Comparison of ENCODE assay signal across 18 cellular contexts in genomic region chr2:104889261-104890091, GRCh38. TPM values are rescaled to one million over a fixed set of nuclear protein-coding genes. Genes with fewer than 3 reads are reported as not detected.
A peak's percentile ranks its signal among the peaks of the same experiment; 100 is the strongest.
DNase-seq lines count a peak whose midpoint lies in the region; FAIRE-seq and TF ChIP-seq lines count a peak whose summit lies in the region.
"Had no signal": no experiment of that assay in that cellular context is flagged by ENCODE, and none has a peak within 500 bp of the region (broad histone marks: within the 10 kb centered on the region; RNA-seq: fewer than 3 reads in every experiment).

No MANE protein-coding gene starts in this region.

- TF ChIP-seq EP300 in H1 (IDR thresholded peaks at IDR 0.05; ENCODE audit: borderline replicate concordance in 1 of 2, low read depth in 2 of 2, low read length in 2 of 2), result no peak

- peak; percentile 9 for DNase-seq in NOMO-1 treated with dmso at 0.1 percent for 144 hours (lab: John Stamatoyannopoulos, UW; ENCODE audit: unreplicated experiment)
- no peak for DNase-seq in NOMO-1 treated with DMSO at 0.1 percent for 48 hours (lab: John Stamatoyannopoulos, UW; ENCODE audit: unreplicated experiment)
- peak; percentile 59 for DNase-seq in MV-4-11 (lab: John Stamatoyannopoulos, UW)
- no peak for DNase-seq in H1 (ENCODE audit: low read depth in 1 of 2, low spot score in 2 of 2)
- no peak for DNase-seq in GM19240 (ENCODE audit: insufficient read length, low spot score)
- no peak for DNase-seq in foreskin fibroblast
- DNase-seq in stimulated activated CD4-positive, alpha-beta T cell treated with anti-CD3 and anti-CD28 coated beads, Interleukin-4, amount 100 ng/mL, for 4 hours, result no peak
- DNase-seq: activated CD8-positive, alpha-beta memory T cell treated with anti-CD3 and anti-CD28 coated beads, Interleukin-2, amount 50 U/mL, for 4 hours; erythroblast; GDM1; mesendoderm; NCI-H1048; NCI-H524; ovary; upper lobe of left lung had no signal

- H4K8ac ChIP-seq in H1 (ENCODE audit: extremely low read depth, insufficient read depth, low read length), result no peak overlapping the region

- no peaks in the 10 kb centered on the region for H3K79me1 ChIP-seq in H1 (ENCODE audit: low read depth, low read length)

- TF ChIP-seq POLR2A in H1 (IDR thresholded peaks at IDR 0.05; ENCODE audit: control extremely low read depth in 1 of 2, low read depth in 2 of 2, low read length in 2 of 2), result no peak

- H3K4me1 ChIP-seq in H1 (replicated peaks in 1 of 4; ENCODE audit: control insufficient read depth in 3 of 4, insufficient read depth in 4 of 4, low read length in 3 of 4) (no peaks in the 10 kb centered on the region; a peak in 1 of 7 replicates), thymus (ENCODE audit: control insufficient read depth, insufficient read depth, low read length) (peaks cover 6% of the 10 kb centered on the region)
- H3K4me1 ChIP-seq: upper lobe of left lung had no signal

- WGBS in H1 (ENCODE audit: extremely low coverage in 1 of 2, insufficient coverage in 1 of 2, insufficient read length in 1 of 2, insufficient replicate concordance in 2 of 2, low coverage in 1 of 2, low lambda C conversion rate in 2 of 2, missing lambda C conversion rate in 1 of 2), 2 experiments, result 88% methylated on average over 13 of the region's 13 CpGs; no CpG with 5 or more reads in 1 of the 2 experiments
- WGBS in thymus, result 65% methylated on average over 13 of the region's 13 CpGs

- no peak overlapping the region for H3K4ac ChIP-seq in H1 (replicated peaks; ENCODE audit: insufficient read length, low read depth, low read length)

- no peak overlapping the region for H3K9ac ChIP-seq in H1 (replicated peaks in 1 of 4; ENCODE audit: extremely low read depth in 1 of 4, low read depth in 3 of 4, low read length in 3 of 4)

- no peak overlapping the region for H2BK5ac ChIP-seq in H1 (ENCODE audit: low read depth, low read length)

- no peaks in the 10 kb centered on the region for H3K36me3 ChIP-seq in H1 (ENCODE audit: control insufficient read depth in 2 of 4, insufficient read depth in 4 of 4, low read length in 3 of 4)
- H3K36me3 ChIP-seq in thymus (ENCODE audit: control insufficient read depth, insufficient read depth), result no peaks in the 10 kb centered on the region
- H3K36me3 ChIP-seq: ovary, upper lobe of left lung had no signal

- no peak overlapping the region for H4K5ac ChIP-seq in H1 (ENCODE audit: insufficient read length, low read depth, low read length)

- no peaks in the 10 kb centered on the region for H3K79me2 ChIP-seq in H1 (ENCODE audit: control insufficient read depth in 1 of 2, insufficient read depth in 2 of 2, low read length in 2 of 2)

- CTCF ChIA-PET in H1 (lab: Charles Lee; ENCODE audit: partially characterized antibody), result interaction anchor here (0.8 to 1.2 kb wide), 2 partner anchors 40 to 515 kb away, joined by 3 read pairs; no protein-coding TSS in a partner anchor

- H3K18ac ChIP-seq in H1 (ENCODE audit: extremely low read depth, low read length), result no peak overlapping the region

- no peak for FAIRE-seq in H1 (lab: Jason Lieb, UNC)

- no peak overlapping the region for H2BK20ac ChIP-seq in H1 (ENCODE audit: low read length)

- H3K27me3 ChIP-seq in H1 (replicated peaks in 1 of 4; ENCODE audit: control insufficient read depth in 3 of 4, extremely low read depth in 1 of 4, insufficient read depth in 3 of 4, low read length in 3 of 4) (no peaks in the 10 kb centered on the region), thymus (ENCODE audit: control insufficient read depth, insufficient read depth) (no peaks in the 10 kb centered on the region)
- H3K27me3 ChIP-seq: ovary, upper lobe of left lung had no signal

- no peak overlapping the region for H3K23ac ChIP-seq in H1 (ENCODE audit: insufficient read length)

- H3K27ac ChIP-seq in H1 (ENCODE audit: low read depth, low read length), result no peak overlapping the region
- H3K27ac ChIP-seq in thymus (ENCODE audit: low read depth), result peak overlapping the region; percentile 64
- H3K27ac ChIP-seq: ovary, RWPE1, upper lobe of left lung had no signal

- H2BK120ac ChIP-seq in H1 (replicated peaks; ENCODE audit: low read depth, low read length), result no peak overlapping the region

- POLR2A ChIA-PET in H1 (lab: Charles Lee; ENCODE audit: partially characterized antibody), result no interaction called here

- H3K9me3 ChIP-seq in H1 (ENCODE audit: insufficient read depth in 2 of 2, low read depth in 1 of 2, low read length in 1 of 2), result no peaks in the 10 kb centered on the region
- no peaks in the 10 kb centered on the region for H3K9me3 ChIP-seq in thymus (ENCODE audit: control insufficient read depth)
- H3K9me3 ChIP-seq: ovary, upper lobe of left lung had no signal

- H2BK15ac ChIP-seq in H1 (ENCODE audit: low read length), result no peak overlapping the region

- no peak overlapping the region for H3K14ac ChIP-seq in H1 (ENCODE audit: insufficient read length)

- 0 out of 2 replicates have a peak overlapping the region, but pooled peaks have one; percentile 28 for H2AFZ ChIP-seq in H1 (ENCODE audit: low read length)

- H2BK12ac ChIP-seq in H1 (ENCODE audit: low read depth, low read length), result no peak overlapping the region

- H4K91ac ChIP-seq in H1 (replicated peaks; ENCODE audit: insufficient read length, low read length), result no peak overlapping the region

- no peak overlapping the region for H3K56ac ChIP-seq in H1 (replicated peaks; ENCODE audit: insufficient read length, low read depth, low read length)

- no peak overlapping the region for H3K4me2 ChIP-seq in H1 (ENCODE audit: insufficient read depth in 1 of 2, low read depth in 2 of 2, low read length in 2 of 2)

- TF ChIP-seq CTCF in H1 (IDR thresholded peaks at IDR 0.05; ENCODE audit: control extremely low read depth in 1 of 3, insufficient read depth in 1 of 3, low read depth in 1 of 3, low read length in 3 of 3) (no peak), foreskin fibroblast (IDR thresholded peaks at IDR 0.05; ENCODE audit: low read depth, low read length) (no peak)

- H3K23me2 ChIP-seq in H1 (ENCODE audit: low read depth, low read length), result no peaks in the 10 kb centered on the region

- no peak for TF ChIP-seq RAD21 in H1 (IDR thresholded peaks at IDR 0.05 in 1 of 2, conservative IDR thresholded peaks at IDR 0.05 in 1 of 2; ENCODE audit: low read depth in 2 of 2, low read length in 2 of 2)

- no peak overlapping the region for H2AK5ac ChIP-seq in H1 (ENCODE audit: low read depth, low read length)

- H4K20me1 ChIP-seq in H1 (replicated peaks in 1 of 2; ENCODE audit: control insufficient read depth in 1 of 2, insufficient read depth in 2 of 2, low read length in 2 of 2), result no peaks in the 10 kb centered on the region

- H3K4me3 ChIP-seq in H1 (ENCODE audit: extremely low read depth in 1 of 4, insufficient read depth in 2 of 4, low read depth in 3 of 4, low read length in 4 of 4) (no peak overlapping the region), thymus (ENCODE audit: low read length) (no peak overlapping the region), foreskin fibroblast (ENCODE audit: low read depth in 1 of 2, low read length in 2 of 2) (no peak overlapping the region)
- H3K4me3 ChIP-seq: ovary, upper lobe of left lung had no signal

TF ChIP-seq in H1, 55 proteins besides CTCF, POLR2A, EP300 and RAD21:
- TF ChIP-seq JUN (IDR thresholded peaks at IDR 0.05; ENCODE audit: low read depth, low read length) (no peak), EGR1 (IDR thresholded peaks at IDR 0.05; ENCODE audit: borderline replicate concordance, low read depth, low read length) (no peak), TAF1 (IDR thresholded peaks at IDR 0.05; ENCODE audit: low read depth, low read length) (no peak), YY1 (IDR thresholded peaks at IDR 0.05; ENCODE audit: low read depth, low read length) (no peak)

RNA-seq across cellular contexts. Expression of gene POU3F3, which starts 35.6 kb away (rescaled TPM):
- total RNA-seq in H1 (2021; fragmentation: NEBNext Ultra II Directional; extraction: Animal tissue kit (Norgen Biotek cat#: 25700)), result 0.09 and 0.10 TPM in 2 replicates
- polyA plus RNA-seq in H1 (2011; rRNA removed) (0.02 TPM in 1 of 2 replicates, not detected in the other), thymus (0.82 TPM)
- not detected for polyA plus RNA-seq in H1 (2011; cell fraction: cytosol; rRNA removed)
- polyA plus RNA-seq in H1 (2011; cell fraction: nucleus; rRNA removed), result 0.03 TPM
- polyA plus RNA-seq in H1 (2012, experiment 1 of 2), result 0.05 TPM in 2 of 4 replicates, not detected in the others
- not detected for polyA plus RNA-seq in H1 (2012, experiment 2 of 2)
- 0.10 TPM for polyA plus RNA-seq in H1 (2013, experiment 1 of 2)
- polyA plus RNA-seq in H1 (2013, experiment 2 of 2), result 0.04 TPM
- polyA minus RNA-seq in H1 (2011; rRNA and poly(A)+ RNA removed), result not detected in 2 replicates
- polyA minus RNA-seq in H1 (2011; cell fraction: cytosol; rRNA and poly(A)+ RNA removed), result not detected
- polyA minus RNA-seq in H1 (2011; cell fraction: nucleus; rRNA and poly(A)+ RNA removed), result not detected
- total RNA-seq: A172, upper lobe of left lung had no signal
- polyA plus RNA-seq: ovary had no signal

Comparison
In these comparisons a context has a peak if more than half of its experiments do, and no peak if none do; other contexts are left out.
1. DNase-seq: peak in NOMO-1 treated with dmso at 0.1 percent for 144 hours (single experiment) and MV-4-11 (single experiment); none in NOMO-1 treated with DMSO at 0.1 percent for 48 hours (single experiment), H1 (0 of 2), GM19240 (single experiment), foreskin fibroblast (0 of 2) and stimulated activated CD4-positive, alpha-beta T cell treated with anti-CD3 and anti-CD28 coated beads, Interleukin-4, amount 100 ng/mL, for 4 hours (0 of 2).